In genomic region chr15:80982839-80983238, GRCh38 we compare ENCODE assay signal across 25 cellular contexts.
"Had no signal": no experiment of that assay in that cellular context is flagged by ENCODE, and none has a peak within 500 bp of the region (broad histone marks: within the 10 kb centered on the region; RNA-seq: fewer than 3 reads in every experiment).

No MANE protein-coding gene starts in this region.

- H3K36me3 ChIP-seq: breast epithelium had no signal

- H3K27me3 Mint-ChIP-seq: activated naive CD4-positive, alpha-beta T cell treated with anti-CD3 and anti-CD28 coated beads, Interleukin-2, amount 50 U/mL, for 24 hours; T-cell had no signal

- H3K9me3 ChIP-seq: breast epithelium had no signal

- H3K4me3 Mint-ChIP-seq: activated CD8-positive, alpha-beta T cell treated with anti-CD3 and anti-CD28 coated beads, Interleukin-2, amount 10 ng/mL, durations not matched to agents 7 days and 5 days; activated naive CD4-positive, alpha-beta T cell treated with anti-CD3 and anti-CD28 coated beads, Interleukin-2, amount 50 U/mL, for 24 hours; T-cell had no signal

- H3K4me3 ChIP-seq: breast epithelium, SK-N-MC had no signal

- H3K4me1 ChIP-seq: breast epithelium had no signal

- H3K27ac Mint-ChIP-seq: activated CD8-positive, alpha-beta T cell treated with anti-CD3 and anti-CD28 coated beads, Interleukin-2, amount 10 ng/mL, durations not matched to agents 7 days and 5 days had no signal

- H3K9me3 Mint-ChIP-seq: activated naive CD4-positive, alpha-beta T cell treated with anti-CD3 and anti-CD28 coated beads, Interleukin-2, amount 50 U/mL, for 24 hours; T-cell had no signal

- DNase-seq: activated CD4-positive, alpha-beta T cell treated with anti-CD3 and anti-CD28 coated beads for 4 hours; activated CD4-positive, alpha-beta T cell treated with anti-CD3 and anti-CD28 coated beads, Interleukin-2, amount 50 U/mL, for 4 hours; activated CD8-positive, alpha-beta memory T cell treated with anti-CD3 and anti-CD28 coated beads, Interleukin-2, amount 50 U/mL, for 48 hours; activated CD8-positive, alpha-beta T cell treated with anti-CD3 and anti-CD28 coated beads, Interleukin-2, amount 10 ng/mL, durations not matched to agents 7 days and 5 days; activated effector memory CD4-positive, alpha-beta T cell treated with Interleukin-2 at 50 U/mL for 16 hours; activated naive CD4-positive, alpha-beta T cell; activated T-cell treated with anti-CD3 and anti-CD28 coated beads, Interleukin-2, amount 50 U/mL, for 48 hours; aorta; caudate nucleus; Kasumi-1; NCI-H1105 treated with DMSO at 0.1 percent for 48 hours; NCI-H1930; NCI-H2107; NCI-H2171 treated with DMSO at 0.1 percent for 48 hours; NCI-H226; NCI-H526 treated with DMSO at 0.1 percent for 48 hours; NCI-H82; RPMI8226; T-cell had no signal

- ATAC-seq: activated CD8-positive, alpha-beta T cell treated with anti-CD3 and anti-CD28 coated beads, Interleukin-2, amount 10 ng/mL, durations not matched to agents 7 days and 5 days; Panc1; Right ventricle myocardium inferior; T-cell had no signal

- H3K27me3 ChIP-seq: breast epithelium had no signal

- H3K27ac ChIP-seq: breast epithelium, SK-N-MC, VCaP had no signal
